13 cellular contexts compared by ENCODE assay signal in genomic region chr17:50837286-50837979, GRCh38. TPM values are rescaled to one million over a fixed set of nuclear protein-coding genes. Genes with fewer than 3 reads are reported as not detected.
"Had no signal": no experiment of that assay in that cellular context is flagged by ENCODE, and none has a peak within 500 bp of the region (broad histone marks: within the 10 kb centered on the region; RNA-seq: fewer than 3 reads in every experiment).

No MANE protein-coding gene starts in this region.

- H3K27ac ChIP-seq: breast epithelium, pancreas, spleen, transverse colon had no signal

- H3K36me3 ChIP-seq: breast epithelium, neural progenitor cell, pancreas, spleen, transverse colon had no signal

- H3K36me3 Mint-ChIP-seq: mesothelial cell of epicardium, neural progenitor cell had no signal

- H3K27me3 ChIP-seq: breast epithelium, neural progenitor cell, pancreas had no signal

- H3K4me3 ChIP-seq: breast epithelium, lung, neural progenitor cell, pancreas, spleen, transverse colon had no signal

- DNase-seq: activated CD4-positive, alpha-beta T cell treated with anti-CD3 and anti-CD28 coated beads, Interleukin-2, amount 10 ng/mL, durations not matched to agents 7 days and 5 days; activated naive CD4-positive, alpha-beta T cell treated with Interleukin-2 at 50 U/mL for 16 hours; left colon; spleen; transverse colon had no signal

- H3K4me3 Mint-ChIP-seq: activated CD4-positive, alpha-beta T cell treated with anti-CD3 and anti-CD28 coated beads, Interleukin-2, amount 10 ng/mL, durations not matched to agents 7 days and 5 days; mesothelial cell of epicardium; neural progenitor cell had no signal

- FAIRE-seq: pancreas had no signal

- H3K4me1 ChIP-seq: breast epithelium, pancreas had no signal

- H3K9me3 ChIP-seq: breast epithelium, pancreas, spleen, transverse colon had no signal

- H3K9ac ChIP-seq: neural progenitor cell had no signal

- H3K27ac Mint-ChIP-seq: activated CD4-positive, alpha-beta T cell treated with anti-CD3 and anti-CD28 coated beads, Interleukin-2, amount 10 ng/mL, durations not matched to agents 7 days and 5 days; mesothelial cell of epicardium had no signal

- H3K9me3 Mint-ChIP-seq: activated CD4-positive, alpha-beta T cell treated with anti-CD3 and anti-CD28 coated beads, Interleukin-2, amount 10 ng/mL, durations not matched to agents 7 days and 5 days; mesothelial cell of epicardium; neural progenitor cell had no signal

RNA-seq across cellular contexts. Expression of gene WFIKKN2, which starts 2.0 kb away (rescaled TPM):
- total RNA-seq: activated CD4-positive, alpha-beta T cell treated with anti-CD3 and anti-CD28 coated beads, Interleukin-2, amount 10 ng/mL, durations not matched to agents 7 days and 5 days; breast epithelium; esophagus mucosa; glomerular endothelial cell; transverse colon had no signal
- polyA plus RNA-seq: aorta had no signal
